Comparison of ENCODE assay signal across 15 cellular contexts in the genomic region with DNA sequence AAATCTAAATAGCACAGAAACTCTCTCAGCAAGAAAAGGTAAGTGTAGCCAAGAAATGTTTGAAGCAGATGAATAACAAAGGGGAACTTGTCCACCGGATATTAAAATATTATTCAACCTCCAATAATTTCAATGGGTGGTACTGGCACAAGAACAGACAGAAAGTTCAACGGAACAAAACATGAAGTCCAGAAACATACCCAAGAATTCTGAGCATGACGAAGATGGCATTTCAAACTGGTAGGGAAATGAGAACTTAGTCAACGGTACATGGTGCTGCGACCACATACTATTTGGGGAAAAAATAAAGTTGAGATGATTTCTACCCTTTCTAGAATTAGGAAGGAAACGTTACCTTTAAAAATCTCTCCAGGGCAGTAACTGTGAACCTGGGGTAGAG. TPM values are rescaled to one million over a fixed set of nuclear protein-coding genes. Genes with fewer than 3 reads are reported as not detected.
DNase-seq lines count a peak whose midpoint lies in the region; ATAC-seq and TF ChIP-seq lines count a peak whose summit lies in the region.
"Had no signal": no experiment of that assay in that cellular context is flagged by ENCODE, and none has a peak within 500 bp of the region (broad histone marks: within the 10 kb centered on the region; RNA-seq: fewer than 3 reads in every experiment).

No MANE protein-coding gene starts in this region.

- no peak overlapping the region for H3K9ac ChIP-seq in mesenchymal stem cell (ENCODE audit: low read length)

- H3K4me3 Mint-ChIP-seq in natural killer cell treated with Interleukin-12 subunit alpha and Interleukin-12 subunit beta and Interleukin-15 and Interleukin-18, amount 100 ng/mL, for 72 hours = peak overlapping the region; percentile 97
- H3K4me3 Mint-ChIP-seq in natural killer cell = no peak overlapping the region
- H3K4me3 Mint-ChIP-seq in activated naive CD8-positive, alpha-beta T cell = peak overlapping the region; percentile 90
- peak overlapping the region; percentile 80 for H3K4me3 Mint-ChIP-seq in memory B cell
- H3K4me3 Mint-ChIP-seq in type B pancreatic cell = no peak overlapping the region

- no peak overlapping the region for H3K14ac ChIP-seq in mesenchymal stem cell (ENCODE audit: low read length in 2 of 2)

- no peak for ATAC-seq in natural killer cell treated with Interleukin-12 subunit alpha and Interleukin-12 subunit beta and Interleukin-15 and Interleukin-18, amount 100 ng/mL, for 72 hours
- ATAC-seq in natural killer cell = no peak
- ATAC-seq in memory B cell (ENCODE audit: low read depth) = peak; percentile 8
- ATAC-seq: HepG2 had no signal

- H4K91ac ChIP-seq in mesenchymal stem cell (ENCODE audit: low read length) = no peak overlapping the region

- no peak overlapping the region for H2BK15ac ChIP-seq in mesenchymal stem cell (ENCODE audit: low read depth, poor library complexity, severe bottlenecking)

- intact Hi-C loops in natural killer cell (cut with micrococcal nuclease) = no loop called here

- peaks cover 26 to 29% of the 10 kb centered on the region in 2 experiments for H3K36me3 ChIP-seq in mesenchymal stem cell (ENCODE audit: control insufficient read depth in 1 of 2, insufficient read depth in 2 of 2, low read depth in 1 of 2, low read length in 2 of 2)
- H3K36me3 ChIP-seq: colonic mucosa had no signal

- H3K4me1 ChIP-seq in mesenchymal stem cell (ENCODE audit: control insufficient read depth, insufficient read depth, low read depth, low read length) = peaks cover 18% of the 10 kb centered on the region

- TF ChIP-seq CTCF in natural killer cell (IDR thresholded peaks at IDR 0.05) (no peak), type B pancreatic cell (conservative IDR thresholded peaks at IDR 0.05) (no peak)

- no peak overlapping the region for H3K4me2 ChIP-seq in mesenchymal stem cell (ENCODE audit: low read length, poor library complexity, severe bottlenecking)

- H3K79me1 ChIP-seq in mesenchymal stem cell (replicated peaks; ENCODE audit: low read length, poor library complexity, severe bottlenecking) = no peaks in the 10 kb centered on the region

- H2AK5ac ChIP-seq in mesenchymal stem cell (ENCODE audit: low read length, severe bottlenecking) = no peak overlapping the region

- H2BK12ac ChIP-seq in mesenchymal stem cell (ENCODE audit: low read length in 2 of 2) = no peak overlapping the region

- H3K9me3 ChIP-seq in mesenchymal stem cell (ENCODE audit: control insufficient read depth, low read length) = no peaks in the 10 kb centered on the region
- H3K9me3 ChIP-seq: colonic mucosa had no signal

- no peak overlapping the region for H3K4ac ChIP-seq in mesenchymal stem cell (ENCODE audit: low read depth in 1 of 2, low read length in 2 of 2)

- H3K36me3 Mint-ChIP-seq in natural killer cell treated with Interleukin-12 subunit alpha and Interleukin-12 subunit beta and Interleukin-15 and Interleukin-18, amount 100 ng/mL, for 72 hours = peaks cover 14% of the 10 kb centered on the region
- H3K36me3 Mint-ChIP-seq in natural killer cell = no peaks in the 10 kb centered on the region
- peaks cover 22% of the 10 kb centered on the region for H3K36me3 Mint-ChIP-seq in activated naive CD8-positive, alpha-beta T cell
- no peaks in the 10 kb centered on the region for H3K36me3 Mint-ChIP-seq in memory B cell
- peaks cover 20% of the 10 kb centered on the region for H3K36me3 Mint-ChIP-seq in type B pancreatic cell

- H3K27ac ChIP-seq in mesenchymal stem cell (ENCODE audit: low read length, poor library complexity, severe bottlenecking) = no peak overlapping the region
- H3K27ac ChIP-seq: colonic mucosa had no signal

- 97% methylated on average over 5 of the region's 6 CpGs for WGBS in mesenchymal stem cell

- no peak overlapping the region for H3K18ac ChIP-seq in mesenchymal stem cell (ENCODE audit: low read depth in 1 of 2, low read length in 2 of 2)

- no peak overlapping the region for H3K4me3 ChIP-seq in mesenchymal stem cell (ENCODE audit: insufficient read depth in 1 of 2, low read depth in 1 of 2, low read length in 2 of 2)
- H3K4me3 ChIP-seq: colonic mucosa had no signal

- H2BK5ac ChIP-seq in mesenchymal stem cell (ENCODE audit: low read depth, low read length, poor library complexity, severe bottlenecking) = no peak overlapping the region

- H3K27me3 ChIP-seq in mesenchymal stem cell (ENCODE audit: control insufficient read depth in 1 of 2, insufficient read depth in 1 of 2, low read length in 2 of 2) = no peaks in the 10 kb centered on the region
- H3K27me3 ChIP-seq: colonic mucosa had no signal

- no peak overlapping the region for H4K8ac ChIP-seq in mesenchymal stem cell (ENCODE audit: low read length)

- H3K9me3 Mint-ChIP-seq in natural killer cell treated with Interleukin-12 subunit alpha and Interleukin-12 subunit beta and Interleukin-15 and Interleukin-18, amount 100 ng/mL, for 72 hours = no peaks in the 10 kb centered on the region
- no peaks in the 10 kb centered on the region for H3K9me3 Mint-ChIP-seq in natural killer cell
- H3K9me3 Mint-ChIP-seq in activated naive CD8-positive, alpha-beta T cell (ENCODE audit: low read depth) = no peaks in the 10 kb centered on the region
- H3K9me3 Mint-ChIP-seq in memory B cell = no peaks in the 10 kb centered on the region
- H3K9me3 Mint-ChIP-seq in type B pancreatic cell = no peaks in the 10 kb centered on the region

- no peaks in the 10 kb centered on the region for H3K27me3 Mint-ChIP-seq in natural killer cell treated with Interleukin-12 subunit alpha and Interleukin-12 subunit beta and Interleukin-15 and Interleukin-18, amount 100 ng/mL, for 72 hours
- H3K27me3 Mint-ChIP-seq in natural killer cell (ENCODE audit: low read depth in 2 of 2) (no peaks in the 10 kb centered on the region), memory B cell (no peaks in the 10 kb centered on the region), type B pancreatic cell (no peaks in the 10 kb centered on the region)
- H3K27me3 Mint-ChIP-seq in activated naive CD8-positive, alpha-beta T cell = no peaks in the 10 kb centered on the region

- H3K23ac ChIP-seq in mesenchymal stem cell (ENCODE audit: low read length in 2 of 2) = no peak overlapping the region

- H2BK120ac ChIP-seq in mesenchymal stem cell (ENCODE audit: low read depth, low read length) = no peak overlapping the region

- DNase-seq in natural killer cell treated with Interleukin-12 subunit alpha and Interleukin-12 subunit beta and Interleukin-15 and Interleukin-18, amount 100 ng/mL, for 72 hours (ENCODE audit: low spot score) = no peak
- DNase-seq in natural killer cell = no peak
- DNase-seq in memory B cell (ENCODE audit: low spot score in 2 of 2) = no peak
- no peak for DNase-seq in mesenchymal stem cell
- DNase-seq in type B pancreatic cell (ENCODE audit: extremely low spot score, unreplicated experiment) = no peak
- no peak for DNase-seq in NCI-H82 treated with DMSO at 0.1 percent for 48 hours (lab: John Stamatoyannopoulos, UW; ENCODE audit: unreplicated experiment)
- DNase-seq in HCEC 1CT = no peak
- DNase-seq: activated gamma-delta T cell treated with Interleukin-2 at 50 U/mL for 16 hours; colonic mucosa; kidney; NCI-H1436; NCI-H524 treated with DMSO at 0.1 percent for 48 hours; stimulated activated CD8-positive, alpha-beta memory T cell treated with anti-CD3 and anti-CD28 coated beads, Interleukin-4, amount 100 ng/mL, for 48 hours had no signal

- H3K27ac Mint-ChIP-seq in natural killer cell treated with Interleukin-12 subunit alpha and Interleukin-12 subunit beta and Interleukin-15 and Interleukin-18, amount 100 ng/mL, for 72 hours = peak overlapping the region; percentile 70 to 76
- H3K27ac Mint-ChIP-seq in natural killer cell (no peak overlapping the region), memory B cell (peak overlapping the region; percentile 78), type B pancreatic cell (no peak overlapping the region)
- H3K27ac Mint-ChIP-seq in activated naive CD8-positive, alpha-beta T cell = peak overlapping the region; percentile 91

- peaks cover 70 to 83% of the 10 kb centered on the region in 2 donors for H3K4me1 Mint-ChIP-seq in natural killer cell treated with Interleukin-12 subunit alpha and Interleukin-12 subunit beta and Interleukin-15 and Interleukin-18, amount 100 ng/mL, for 72 hours (ENCODE audit: low read depth in 2 of 2)
- H3K4me1 Mint-ChIP-seq in natural killer cell = peaks cover 79 to 84% of the 10 kb centered on the region in 2 donors
- peaks cover 85% of the 10 kb centered on the region for H3K4me1 Mint-ChIP-seq in activated naive CD8-positive, alpha-beta T cell (ENCODE audit: low read depth)
- H3K4me1 Mint-ChIP-seq in memory B cell = peaks cover 57% of the 10 kb centered on the region
- H3K4me1 Mint-ChIP-seq in type B pancreatic cell (ENCODE audit: unreplicated experiment) = peaks cover 68% of the 10 kb centered on the region

- H2AFZ ChIP-seq in mesenchymal stem cell (ENCODE audit: low read depth, low read length) = no peak overlapping the region

RNA-seq across cellular contexts. Expression of gene CHSY1, which starts 5.5 kb away (rescaled TPM):
- total RNA-seq in natural killer cell treated with Interleukin-12 subunit alpha and Interleukin-12 subunit beta and Interleukin-15 and Interleukin-18, amount 100 ng/mL, for 72 hours = 10 to 100 TPM; 91.2 to 93.3 TPM
- total RNA-seq in natural killer cell (10 to 100 TPM; 21.1 to 32.5 (median 30.8) TPM), type B pancreatic cell (ENCODE audit: low replicate concordance) (18.4 and 43.0 TPM in 2 replicates)
- polyA plus RNA-seq in mesenchymal stem cell (2013, experiment 1 of 2) = 30.7 TPM
- 32.2 TPM for polyA plus RNA-seq in mesenchymal stem cell (2013, experiment 2 of 2)

RNA-seq across cellular contexts. Expression of gene SELENOS, which starts 30.9 kb away (rescaled TPM):
- 100 to 1,000 TPM in 1 of 2 donors, 10 to 100 TPM in 1; 68.3 to 113 TPM for total RNA-seq in natural killer cell treated with Interleukin-12 subunit alpha and Interleukin-12 subunit beta and Interleukin-15 and Interleukin-18, amount 100 ng/mL, for 72 hours
- 10 to 100 TPM; 33.6 to 44.2 (median 38.4) TPM for total RNA-seq in natural killer cell
- 89.5 TPM for polyA plus RNA-seq in mesenchymal stem cell (2013, experiment 1 of 2)
- 95.2 TPM for polyA plus RNA-seq in mesenchymal stem cell (2013, experiment 2 of 2)
- 47.2 and 74.3 TPM in 2 replicates for total RNA-seq in type B pancreatic cell (ENCODE audit: low replicate concordance)

RNA-seq across cellular contexts. Expression of gene SNRPA1, which starts 48.7 kb away (rescaled TPM):
- total RNA-seq in natural killer cell treated with Interleukin-12 subunit alpha and Interleukin-12 subunit beta and Interleukin-15 and Interleukin-18, amount 100 ng/mL, for 72 hours = 100 to 1,000 TPM; 114 to 161 TPM
- total RNA-seq in natural killer cell = 100 to 1,000 TPM; 146 to 174 (median 167) TPM
- polyA plus RNA-seq in mesenchymal stem cell (2013, experiment 1 of 2) = 40.4 TPM
- polyA plus RNA-seq in mesenchymal stem cell (2013, experiment 2 of 2) = 42.2 TPM
- total RNA-seq in type B pancreatic cell (ENCODE audit: low replicate concordance) = 72.6 and 80.3 TPM in 2 replicates

Comparison
In these comparisons a context has a peak if more than half of its experiments do, and no peak if none do; other contexts are left out.
1. H3K27ac Mint-ChIP-seq: peak in natural killer cell treated with Interleukin-12 subunit alpha and Interleukin-12 subunit beta and Interleukin-15 and Interleukin-18, amount 100 ng/mL, for 72 hours (2 of 2), activated naive CD8-positive, alpha-beta T cell (single experiment) and memory B cell (single experiment); none in natural killer cell (0 of 2) and type B pancreatic cell (single experiment).
2. H3K4me3 Mint-ChIP-seq: peak in natural killer cell treated with Interleukin-12 subunit alpha and Interleukin-12 subunit beta and Interleukin-15 and Interleukin-18, amount 100 ng/mL, for 72 hours (single experiment), activated naive CD8-positive, alpha-beta T cell (single experiment) and memory B cell (single experiment); none in natural killer cell (single experiment) and type B pancreatic cell (single experiment).